8 cellular contexts compared by ENCODE assay signal in genomic region chr15:71448688-71449114, GRCh38.
DNase-seq lines count a peak whose midpoint lies in the region; ATAC-seq, FAIRE-seq and TF ChIP-seq lines count a peak whose summit lies in the region.

No MANE protein-coding gene starts in this region.

- no peak for TF ChIP-seq POLR2A in GM12891 (IDR thresholded peaks at IDR 0.05; ENCODE audit: low read depth, low read length)

- H3K9me2 ChIP-seq in neural cell (ENCODE audit: insufficient read depth, low read length) = no peaks in the 10 kb centered on the region

- H3K9me3 ChIP-seq in RWPE2 (ENCODE audit: severe bottlenecking) (no peaks in the 10 kb centered on the region), neural cell (ENCODE audit: low read length) (no peaks in the 10 kb centered on the region)

- no peaks in the 10 kb centered on the region for H3F3A ChIP-seq in neural cell (ENCODE audit: insufficient read depth, low read length, poor library complexity, severe bottlenecking)

- H3K27me3 ChIP-seq in KMS-11 (ENCODE audit: insufficient read depth, low read depth) (no peaks in the 10 kb centered on the region), RWPE2 (ENCODE audit: insufficient read depth, poor library complexity, severe bottlenecking) (no peaks in the 10 kb centered on the region), neural cell (ENCODE audit: insufficient read depth, low read depth, low read length) (no peaks in the 10 kb centered on the region)

- H3K4me1 ChIP-seq in KMS-11 (ENCODE audit: low read depth, poor library complexity, severe bottlenecking) (no peaks in the 10 kb centered on the region), RWPE2 (ENCODE audit: insufficient read depth, poor library complexity, severe bottlenecking) (peaks cover 52% of the 10 kb centered on the region)

- DNase-seq in DMS 273 treated with DMSO at 0.1 percent for 48 hours (lab: John Stamatoyannopoulos, UW) = peak; percentile 3
- DNase-seq in RWPE2 (ENCODE audit: low spot score) = no peak
- no peak for DNase-seq in GM12891 (ENCODE audit: insufficient read length, low spot score)
- DNase-seq in stimulated activated CD4-positive, alpha-beta T cell treated with anti-CD3 and anti-CD28 coated beads, Interleukin-4, amount 100 ng/mL, for 4 hours = no peak

- H3K4me3 ChIP-seq in KMS-11 (IDR thresholded peaks at IDR 0.05; ENCODE audit: insufficient read depth, low read depth, low read length) (no peak overlapping the region), RWPE2 (ENCODE audit: severe bottlenecking) (no peak overlapping the region), neural cell (ENCODE audit: low read length) (no peak overlapping the region)

- TF ChIP-seq EP300 in neural cell (conservative IDR thresholded peaks at IDR 0.05; ENCODE audit: poor library complexity, severe bottlenecking) = no peak

- no peaks in the 10 kb centered on the region for H3K79me2 ChIP-seq in KMS-11 (ENCODE audit: insufficient read depth, low read depth)
- H3K79me2 ChIP-seq in neural cell (replicated peaks; ENCODE audit: insufficient read depth, low read length) = no peaks in the 10 kb centered on the region

- ATAC-seq in RWPE2 (ENCODE audit: low read depth) = no peak
- peak; percentile 43 for ATAC-seq in esophagus mucosa
- no peak for ATAC-seq in GM18873 (IDR thresholded peaks at IDR 0.05; ENCODE audit: low FRiP score, unreplicated experiment)

- no peak overlapping the region for H3K4me2 ChIP-seq in KMS-11
- H3K4me2 ChIP-seq in neural cell (ENCODE audit: low read length) = no peak overlapping the region

- FAIRE-seq in GM12891 (lab: Jason Lieb, UNC) = no peak

- peak; percentile 95 for TF ChIP-seq RAD21 in neural cell (conservative IDR thresholded peaks at IDR 0.05)

- TF ChIP-seq CTCF in KMS-11 (conservative IDR thresholded peaks at IDR 0.05; ENCODE audit: low read depth, low read length) (peak; percentile 79), RWPE2 (IDR thresholded peaks at IDR 0.05; ENCODE audit: poor library complexity, severe bottlenecking) (peak; percentile 100), neural cell (IDR thresholded peaks at IDR 0.05; ENCODE audit: poor library complexity, severe bottlenecking) (peak; percentile 94)

- H4K20me1 ChIP-seq in KMS-11 (ENCODE audit: insufficient read depth) = no peaks in the 10 kb centered on the region
- H4K20me1 ChIP-seq in neural cell (ENCODE audit: insufficient read depth) = no peaks in the 10 kb centered on the region

- H2AFZ ChIP-seq in KMS-11 (ENCODE audit: low read depth) = no peak overlapping the region
- H2AFZ ChIP-seq in neural cell (ENCODE audit: low read depth, low read length) = no peak overlapping the region

- H3K27ac ChIP-seq in KMS-11 (no peak overlapping the region), RWPE2 (ENCODE audit: poor library complexity, severe bottlenecking) (peak overlapping the region; percentile 100), neural cell (ENCODE audit: low read length) (no peak overlapping the region)

- no peak overlapping the region for H3K9ac ChIP-seq in KMS-11
- H3K9ac ChIP-seq in neural cell (ENCODE audit: low read length) = no peak overlapping the region

- no peaks in the 10 kb centered on the region for H3K36me3 ChIP-seq in KMS-11 (ENCODE audit: insufficient read depth)
- peaks cover 10% of the 10 kb centered on the region; the same call in 1 of the 2 replicates for H3K36me3 ChIP-seq in RWPE2 (ENCODE audit: low read depth)
- no peaks in the 10 kb centered on the region for H3K36me3 ChIP-seq in neural cell (ENCODE audit: insufficient read depth, low read length)

TF ChIP-seq in neural cell, 6 proteins besides CTCF, POLR2A, EP300 and RAD21:
- TF ChIP-seq SMC3 (conservative IDR thresholded peaks at IDR 0.05; ENCODE audit: poor library complexity) = peak; percentile 95
- no peak for TF ChIP-seq TAF1 (IDR thresholded peaks at IDR 0.05; ENCODE audit: low read depth)
- TF ChIP-seq EZH2 (IDR thresholded peaks at IDR 0.05; ENCODE audit: borderline replicate concordance, insufficient read depth, low read length, poor library complexity, severe bottlenecking) = no peak

TF ChIP-seq in GM12891, 5 proteins besides CTCF, POLR2A, EP300 and RAD21:
- TF ChIP-seq POU2F2 (IDR thresholded peaks at IDR 0.05; ENCODE audit: low read depth, low read length) (no peak), TAF1 (IDR thresholded peaks at IDR 0.05; ENCODE audit: low read depth, low read length) (no peak), SPI1 (IDR thresholded peaks at IDR 0.05; ENCODE audit: low read depth, low read length) (no peak), PAX5 (IDR thresholded peaks at IDR 0.05; ENCODE audit: insufficient read depth, low read length, severe bottlenecking) (no peak), POLR2AphosphoS5 (IDR thresholded peaks at IDR 0.05; ENCODE audit: low read depth, low read length) (no peak)
TF ChIP-seq in GM12891: peak in this region for 0.
